ENCODE assay signal across 8 cellular contexts in genomic region chr11:65651589-65652510, GRCh38. TPM values are rescaled to one million over a fixed set of nuclear protein-coding genes. Genes with fewer than 3 reads are reported as not detected.
DNase-seq lines count a peak whose midpoint lies in the region; ATAC-seq lines count a peak whose summit lies in the region.

No MANE protein-coding gene starts in this region.

- H3K9me3 Mint-ChIP-seq in activated naive CD8-positive, alpha-beta T cell treated with anti-CD3 and anti-CD28 coated beads for 36 hours: no peaks in the 10 kb centered on the region

- ATAC-seq in HG03460 (IDR thresholded peaks at IDR 0.05; ENCODE audit: unreplicated experiment) (peak; percentile 6), GM19397 (IDR thresholded peaks at IDR 0.05; ENCODE audit: unreplicated experiment) (no peak)

- H3K36me3 Mint-ChIP-seq in activated naive CD8-positive, alpha-beta T cell treated with anti-CD3 and anti-CD28 coated beads for 36 hours: peaks cover 13% of the 10 kb centered on the region

- peak overlapping the region; percentile 18 for H3K27ac Mint-ChIP-seq in activated naive CD8-positive, alpha-beta T cell treated with anti-CD3 and anti-CD28 coated beads for 36 hours

- H3K4me3 Mint-ChIP-seq in activated naive CD8-positive, alpha-beta T cell treated with anti-CD3 and anti-CD28 coated beads for 36 hours: peak overlapping the region; percentile 66

- H3K4me3 ChIP-seq in skeletal muscle cell (ENCODE audit: low read depth, low read length): peak overlapping the region; percentile 53

- DNase-seq in COLO668 (lab: John Stamatoyannopoulos, UW; ENCODE audit: unreplicated experiment) (peak; percentile 46), hepatic stellate cell (ENCODE audit: low spot score) (peak; percentile 57), skeletal muscle cell (ENCODE audit: low read depth) (no peak), NCI-H1694 treated with DMSO at 0.1 percent for 48 hours (lab: John Stamatoyannopoulos, UW) (no peak), NOMO-1 (lab: John Stamatoyannopoulos, UW; ENCODE audit: unreplicated experiment in 2 of 2) (no peak)
- DNase-seq in activated naive CD8-positive, alpha-beta T cell treated with anti-CD3 and anti-CD28 coated beads for 36 hours: no peak

- peaks cover 31% of the 10 kb centered on the region for H3K4me1 Mint-ChIP-seq in activated naive CD8-positive, alpha-beta T cell treated with anti-CD3 and anti-CD28 coated beads for 36 hours

- no peaks in the 10 kb centered on the region for H3K27me3 Mint-ChIP-seq in activated naive CD8-positive, alpha-beta T cell treated with anti-CD3 and anti-CD28 coated beads for 36 hours

RNA-seq across cellular contexts. Expression of gene RELA, which starts 10.9 kb away (rescaled TPM):
- total RNA-seq in activated naive CD8-positive, alpha-beta T cell treated with anti-CD3 and anti-CD28 coated beads for 36 hours: 10 to 100 TPM; 69.6 to 71.6 TPM

RNA-seq across cellular contexts. Expression of gene SIPA1, which starts 13.9 kb away (rescaled TPM):
- total RNA-seq in activated naive CD8-positive, alpha-beta T cell treated with anti-CD3 and anti-CD28 coated beads for 36 hours: 100 to 1,000 TPM; 123 to 127 TPM

RNA-seq across cellular contexts. Expression of gene PCNX3, which starts 36.3 kb away (rescaled TPM):
- total RNA-seq in activated naive CD8-positive, alpha-beta T cell treated with anti-CD3 and anti-CD28 coated beads for 36 hours: 10 to 100 TPM; 40.9 to 42.6 TPM

RNA-seq across cellular contexts. Expression of gene MAP3K11, which starts 37.8 kb away (rescaled TPM):
- 10 to 100 TPM; 51.2 to 54.8 TPM for total RNA-seq in activated naive CD8-positive, alpha-beta T cell treated with anti-CD3 and anti-CD28 coated beads for 36 hours

RNA-seq across cellular contexts. Expression of gene KCNK7, which starts 56.2 kb away (rescaled TPM):
- under 1 TPM; 0.37 to 0.62 TPM for total RNA-seq in activated naive CD8-positive, alpha-beta T cell treated with anti-CD3 and anti-CD28 coated beads for 36 hours

Comparison
In these comparisons a context has a peak if more than half of its experiments do, and no peak if none do; other contexts are left out.
1. DNase-seq: peak in COLO668 (single experiment) and hepatic stellate cell (single experiment); none in activated naive CD8-positive, alpha-beta T cell treated with anti-CD3 and anti-CD28 coated beads for 36 hours (single experiment), skeletal muscle cell (single experiment), NCI-H1694 treated with DMSO at 0.1 percent for 48 hours (single experiment) and NOMO-1 (0 of 2).